In the genomic region with DNA sequence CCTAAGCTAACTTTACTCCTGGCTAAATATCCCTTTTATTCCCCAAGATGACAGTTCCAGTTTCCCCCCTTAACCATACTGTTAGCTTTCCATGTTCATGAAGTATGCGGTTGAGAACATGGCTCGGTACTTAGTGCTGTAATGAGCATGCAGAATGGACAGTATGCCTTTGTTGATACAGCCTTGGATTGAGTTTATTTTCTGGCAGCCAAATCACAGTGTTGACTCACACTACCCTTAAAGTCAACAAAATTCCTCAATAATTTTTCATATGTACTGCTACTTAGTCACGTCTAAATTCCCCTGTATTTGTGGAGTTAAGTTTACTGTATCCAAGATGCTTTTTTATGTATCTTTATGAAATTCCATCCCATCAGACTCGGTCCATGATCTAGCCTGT, we compare ENCODE assay signal across 11 cellular contexts. TPM values are rescaled to one million over a fixed set of nuclear protein-coding genes. Genes with fewer than 3 reads are reported as not detected.
DNase-seq lines count a peak whose midpoint lies in the region; ATAC-seq and TF ChIP-seq lines count a peak whose summit lies in the region.
"Had no signal": no experiment of that assay in that cellular context is flagged by ENCODE, and none has a peak within 500 bp of the region (broad histone marks: within the 10 kb centered on the region; RNA-seq: fewer than 3 reads in every experiment).

No MANE protein-coding gene starts in this region.

- no peaks in the 10 kb centered on the region for H3K36me3 Mint-ChIP-seq in nephron progenitor cell (ENCODE audit: low read depth)
- no peaks in the 10 kb centered on the region for H3K36me3 Mint-ChIP-seq in activated T-helper 17 cell treated with anti-CD3 and anti-CD28 coated beads, Interleukin-2, amount 50 U/mL, for 72 hours (ENCODE audit: low read depth)

- no peak overlapping the region for H3K4me3 ChIP-seq in Karpas-422 (ENCODE audit: low read length)

- H3K9ac ChIP-seq in Karpas-422 (ENCODE audit: low read length) = no peak overlapping the region

- no peaks in the 10 kb centered on the region for H3K36me3 ChIP-seq in Karpas-422 (ENCODE audit: insufficient read depth, low read length)
- H3K36me3 ChIP-seq: lower lobe of right lung had no signal

- H4K20me1 ChIP-seq in Karpas-422 (ENCODE audit: insufficient read depth, low read depth, low read length) = no peaks in the 10 kb centered on the region

- no peak overlapping the region for H2AFZ ChIP-seq in Karpas-422 (ENCODE audit: low read length)

- H3K9me2 ChIP-seq in Karpas-422 (replicated peaks; ENCODE audit: insufficient read depth, low read length) = no peaks in the 10 kb centered on the region

- H3K4me1 ChIP-seq in Karpas-422 (ENCODE audit: low read length) = no peaks in the 10 kb centered on the region

- H3K9me3 ChIP-seq in Karpas-422 (ENCODE audit: low read length) = no peaks in the 10 kb centered on the region
- H3K9me3 ChIP-seq: lower lobe of right lung had no signal

- no peak overlapping the region for H3K27ac Mint-ChIP-seq in nephron progenitor cell
- H3K27ac Mint-ChIP-seq in activated T-helper 17 cell treated with anti-CD3 and anti-CD28 coated beads, Interleukin-2, amount 50 U/mL, for 72 hours = no peak overlapping the region

- H3K27me3 ChIP-seq in Karpas-422 (ENCODE audit: low read length) = no peaks in the 10 kb centered on the region

- ATAC-seq in activated T-helper 17 cell treated with anti-CD3 and anti-CD28 coated beads, Interleukin-2, amount 50 U/mL, for 72 hours (replicated peaks) = no peak

- peak overlapping the region; percentile 39 for H3K4me3 Mint-ChIP-seq in nephron progenitor cell
- no peak overlapping the region for H3K4me3 Mint-ChIP-seq in activated T-helper 17 cell treated with anti-CD3 and anti-CD28 coated beads, Interleukin-2, amount 50 U/mL, for 72 hours

- peaks cover 53% of the 10 kb centered on the region for H3K27me3 Mint-ChIP-seq in nephron progenitor cell (ENCODE audit: low read depth, poor library complexity)
- peaks cover 32% of the 10 kb centered on the region for H3K27me3 Mint-ChIP-seq in activated T-helper 17 cell treated with anti-CD3 and anti-CD28 coated beads, Interleukin-2, amount 50 U/mL, for 72 hours

- H3K27ac ChIP-seq in Karpas-422 (ENCODE audit: low read length) = no peak overlapping the region

- no peak for TF ChIP-seq CTCF in nephron progenitor cell (IDR thresholded peaks at IDR 0.05)

- no peaks in the 10 kb centered on the region for H3K79me2 ChIP-seq in Karpas-422 (ENCODE audit: low read length)

- H3K9me3 Mint-ChIP-seq in nephron progenitor cell = no peaks in the 10 kb centered on the region
- no peaks in the 10 kb centered on the region for H3K9me3 Mint-ChIP-seq in activated T-helper 17 cell treated with anti-CD3 and anti-CD28 coated beads, Interleukin-2, amount 50 U/mL, for 72 hours

- no peak overlapping the region for H3K4me2 ChIP-seq in Karpas-422 (ENCODE audit: low read depth, low read length, poor library complexity, severe bottlenecking)

- H3K4me1 Mint-ChIP-seq in nephron progenitor cell = peaks cover 7% of the 10 kb centered on the region
- no peaks in the 10 kb centered on the region for H3K4me1 Mint-ChIP-seq in activated T-helper 17 cell treated with anti-CD3 and anti-CD28 coated beads, Interleukin-2, amount 50 U/mL, for 72 hours

- peak; percentile 69 for DNase-seq in AG20443 (ENCODE audit: low spot score)
- DNase-seq in NCI-H226 = peak; percentile 61
- peak; percentile 86 for DNase-seq in dedifferentiated amniotic fluid mesenchymal stem cell (ENCODE audit: extremely low spot score)
- no peak for DNase-seq in nephron progenitor cell
- DNase-seq in Karpas-422 = no peak
- DNase-seq in putamen (ENCODE audit: low spot score) = no peak
- DNase-seq in OCI-M2 (lab: John Stamatoyannopoulos, UW; ENCODE audit: unreplicated experiment) = no peak
- DNase-seq: aorta, lower lobe of right lung, NCI-H2081 had no signal

RNA-seq across cellular contexts. Expression of gene VEGFC, which starts 1.4 kb away (rescaled TPM):
- not detected in 2 replicates for total RNA-seq in Karpas-422 (2014; rRNA removed; shearing (Covaris generic); ENCODE audit: low replicate concordance)
- total RNA-seq in activated T-helper 17 cell treated with anti-CD3 and anti-CD28 coated beads, Interleukin-2, amount 50 U/mL, for 72 hours = not detected

Comparison
In these comparisons a context has a peak if more than half of its experiments do, and no peak if none do; other contexts are left out.
1. DNase-seq: peak in AG20443 (single experiment), NCI-H226 (single experiment) and dedifferentiated amniotic fluid mesenchymal stem cell (single experiment); none in nephron progenitor cell (single experiment), Karpas-422 (single experiment), putamen (single experiment) and OCI-M2 (single experiment).